Comparison of ENCODE assay signal across 17 cellular contexts in genomic region chr2:35184471-35184870, GRCh38.
DNase-seq lines count a peak whose midpoint lies in the region; TF ChIP-seq lines count a peak whose summit lies in the region.
"Had no signal": no experiment of that assay in that cellular context is flagged by ENCODE, and none has a peak within 500 bp of the region (broad histone marks: within the 10 kb centered on the region; RNA-seq: fewer than 3 reads in every experiment).

No MANE protein-coding gene starts in this region.

- no peak for TF ChIP-seq POLR2A in vagina (IDR thresholded peaks at IDR 0.05)

- in situ Hi-C loops in KBM-7 (cut with MboI; ENCODE audit: low pct_unique_long_range_greater_than_20kb, low sequenced_read_pairs) (no loop called here), SK-MEL-5 (cut with HindIII; ENCODE audit: low pct_unique_long_range_greater_than_20kb, low sequenced_read_pairs) (no loop called here)

- H3K4me3 ChIP-seq in mesendoderm (ENCODE audit: low read length), result no peak overlapping the region
- H3K4me3 ChIP-seq in vagina, result no peak overlapping the region
- H3K4me3 ChIP-seq: GM23338 had no signal

- H3K4me1 ChIP-seq in mesendoderm (ENCODE audit: control insufficient read depth, low read depth, low read length) (no peaks in the 10 kb centered on the region), vagina (no peaks in the 10 kb centered on the region)
- H3K4me1 ChIP-seq: BE2C had no signal

- H3K9me3 ChIP-seq in vagina, result no peaks in the 10 kb centered on the region
- H3K9me3 ChIP-seq: BE2C had no signal

- intact Hi-C loops in vagina (cut with DNase I), result no loop called here

- no peak overlapping the region for H3K4ac ChIP-seq in mesendoderm (ENCODE audit: low read depth, low read length)

- H4K5ac ChIP-seq in mesendoderm (ENCODE audit: low read length), result no peak overlapping the region

- no peaks in the 10 kb centered on the region for H3K79me1 ChIP-seq in mesendoderm (ENCODE audit: low read length)

- H2BK15ac ChIP-seq in mesendoderm (replicated peaks; ENCODE audit: low read depth), result peak overlapping the region; percentile 85

- no peak for TF ChIP-seq CTCF in vagina (IDR thresholded peaks at IDR 0.05)

- H3K23ac ChIP-seq in mesendoderm (ENCODE audit: low read length), result no peak overlapping the region

- H3K27ac ChIP-seq in mesendoderm (ENCODE audit: low read depth, low read length) (no peak overlapping the region), vagina (no peak overlapping the region)

- H2BK120ac ChIP-seq in mesendoderm (ENCODE audit: low read depth, low read length), result no peak overlapping the region

- H3K9ac ChIP-seq in mesendoderm (ENCODE audit: low read length), result no peak overlapping the region

- H3K27me3 ChIP-seq in mesendoderm (ENCODE audit: insufficient read depth, low read length, poor library complexity) (no peaks in the 10 kb centered on the region), vagina (no peaks in the 10 kb centered on the region)
- H3K27me3 ChIP-seq: BE2C had no signal

- no peak overlapping the region for H3K4me2 ChIP-seq in mesendoderm (ENCODE audit: low read length)
- H3K4me2 ChIP-seq: GM23338 had no signal

- H3K36me3 ChIP-seq in mesendoderm (ENCODE audit: control insufficient read depth, insufficient read depth, low read length) (no peaks in the 10 kb centered on the region), vagina (no peaks in the 10 kb centered on the region)
- H3K36me3 ChIP-seq: BE2C had no signal

- peak; percentile 8 for DNase-seq in KBM-7
- peak; percentile 93 for DNase-seq in SK-MEL-5 (ENCODE audit: low read depth, low spot score)
- no peak for DNase-seq in mesendoderm
- no peak for DNase-seq in activated gamma-delta T cell treated with Interleukin-2 at 50 U/mL for 16 hours
- DNase-seq in vagina (ENCODE audit: extremely low spot score in 2 of 2), result no peak
- no peak for DNase-seq in activated T-cell treated with anti-CD3 and anti-CD28 coated beads, Interleukin-2, amount 50 U/mL, for 1 hour
- DNase-seq in effector CD4-positive, alpha-beta T cell, result no peak
- DNase-seq: ACHN; BE2C; C1 segment of cervical spinal cord; CD4-positive, CD25-positive, alpha-beta regulatory T cell; CD8-positive, alpha-beta memory T cell; DMS153; DMS79; GDM1; HCEC 1CT had no signal

- WGBS in mesendoderm (ENCODE audit: extremely low coverage, insufficient coverage, low lambda C conversion rate), result no CpG with 5 or more reads among the region's 1 CpG

- no peaks in the 10 kb centered on the region for H3K79me2 ChIP-seq in mesendoderm (ENCODE audit: control insufficient read depth, insufficient read depth, low read length)

- no peak overlapping the region for H4K8ac ChIP-seq in mesendoderm (ENCODE audit: low read depth, low read length)

- no peak overlapping the region for H3K56ac ChIP-seq in mesendoderm (ENCODE audit: low read length)

- no peak overlapping the region for H3K18ac ChIP-seq in mesendoderm (ENCODE audit: low read length)

- H2AK5ac ChIP-seq in mesendoderm (ENCODE audit: low read length), result no peak overlapping the region

- H2BK5ac ChIP-seq in mesendoderm (ENCODE audit: low read length), result no peak overlapping the region

Comparison
In these comparisons a context has a peak if more than half of its experiments do, and no peak if none do; other contexts are left out.
1. DNase-seq: peak in KBM-7 (single experiment) and SK-MEL-5 (single experiment); none in mesendoderm (single experiment), activated gamma-delta T cell treated with Interleukin-2 at 50 U/mL for 16 hours (single experiment), vagina (0 of 2), activated T-cell treated with anti-CD3 and anti-CD28 coated beads, Interleukin-2, amount 50 U/mL, for 1 hour (single experiment) and effector CD4-positive, alpha-beta T cell (single experiment).